ENCODE assay signal across 12 cellular contexts in the genomic region with DNA sequence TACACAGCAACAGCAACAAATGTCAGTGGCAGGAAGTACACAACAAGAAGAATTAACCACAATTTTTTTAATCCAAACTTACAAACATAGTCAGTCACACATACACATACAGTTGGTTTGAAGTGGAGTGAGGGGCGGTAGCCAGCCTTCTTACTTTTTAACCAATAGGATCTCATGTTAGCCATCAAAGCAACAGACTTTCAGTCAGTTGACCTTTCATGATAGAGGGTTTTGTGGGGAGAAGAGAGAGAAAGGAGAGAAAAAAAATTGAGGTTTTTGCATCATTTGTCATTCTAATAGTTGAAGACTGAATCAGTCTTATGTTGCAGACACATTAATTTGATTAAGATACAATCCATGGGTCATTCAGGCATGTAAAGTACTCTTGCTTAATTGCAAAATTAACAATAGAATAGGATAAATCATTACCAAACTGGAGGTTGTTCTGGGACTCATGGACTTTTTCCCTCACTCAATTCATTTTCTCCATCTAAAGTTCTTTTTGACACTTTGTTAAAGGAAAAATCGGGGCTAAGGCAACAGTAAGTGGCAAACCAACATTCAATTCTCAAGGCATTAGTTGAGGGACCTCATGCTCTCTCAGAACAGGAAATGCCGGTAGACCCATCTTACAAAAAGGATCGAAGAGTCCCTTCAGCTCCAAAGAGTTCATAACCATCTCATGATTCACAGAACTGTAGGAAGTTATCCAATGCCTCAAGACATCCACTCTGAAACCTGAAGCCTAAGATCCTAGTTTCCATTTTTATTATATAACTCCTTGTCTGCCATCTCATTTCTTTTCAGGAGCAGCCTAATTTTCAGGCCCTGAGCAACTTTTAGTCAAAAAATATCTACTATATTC.
DNase-seq lines count a peak whose midpoint lies in the region; ATAC-seq and TF ChIP-seq lines count a peak whose summit lies in the region.
"Had no signal": no experiment of that assay in that cellular context is flagged by ENCODE, and none has a peak within 500 bp of the region (broad histone marks: within the 10 kb centered on the region; RNA-seq: fewer than 3 reads in every experiment).

No MANE protein-coding gene starts in this region.

- H3K4me3 ChIP-seq in BJ (ENCODE audit: low read depth, low read length) = no peak overlapping the region
- H3K4me3 ChIP-seq: SK-N-MC, skin epidermis had no signal

- DNase-seq in BJ (ENCODE audit: low read depth) (peak; percentile 44), HS-27A (ENCODE audit: low read depth) (peak; percentile 22), hepatic stellate cell (ENCODE audit: low spot score) (peak; percentile 14), NCI-H748 treated with DMSO at 0.1 percent for 48 hours (lab: John Stamatoyannopoulos, UW) (no peak), NCI-H2081 treated with DMSO at 0.1 percent for 48 hours (lab: John Stamatoyannopoulos, UW) (no peak), ecto neural progenitor cell (ENCODE audit: low spot score) (no peak)
- DNase-seq in activated T-helper 2 cell treated with anti-CD3 and anti-CD28 coated beads, Interferon-gamma antibody, Interleukin-2, Interleukin-4, amounts not matched to agents 10 μg/mL and 5 μg/mL and 100 μg/mL, durations not matched to agents 14 hours and 24 hours and 36 hours (ENCODE audit: low spot score) = no peak
- DNase-seq: endodermal cell, NCI-H524 had no signal

- no peaks in the 10 kb centered on the region for H3K9me3 Mint-ChIP-seq in activated T-helper 2 cell treated with anti-CD3 and anti-CD28 coated beads, Interferon-gamma antibody, Interleukin-2, Interleukin-4, amounts not matched to agents 10 μg/mL and 5 μg/mL and 100 μg/mL, durations not matched to agents 14 hours and 24 hours and 36 hours
- H3K9me3 Mint-ChIP-seq: endodermal cell had no signal

- no peaks in the 10 kb centered on the region for H3K36me3 ChIP-seq in BJ (ENCODE audit: control insufficient read depth, insufficient read depth, low read length)

- peak overlapping the region; percentile 77 for H3K27ac Mint-ChIP-seq in activated T-helper 2 cell treated with anti-CD3 and anti-CD28 coated beads, Interferon-gamma antibody, Interleukin-2, Interleukin-4, amounts not matched to agents 10 μg/mL and 5 μg/mL and 100 μg/mL, durations not matched to agents 14 hours and 24 hours and 36 hours
- H3K27ac Mint-ChIP-seq: endodermal cell had no signal

- no peak for ATAC-seq in HG03039 (IDR thresholded peaks at IDR 0.05; ENCODE audit: unreplicated experiment)

- H3K27me3 Mint-ChIP-seq in activated T-helper 2 cell treated with anti-CD3 and anti-CD28 coated beads, Interferon-gamma antibody, Interleukin-2, Interleukin-4, amounts not matched to agents 10 μg/mL and 5 μg/mL and 100 μg/mL, durations not matched to agents 14 hours and 24 hours and 36 hours (ENCODE audit: low read depth) = no peaks in the 10 kb centered on the region

- no peaks in the 10 kb centered on the region for H3K27me3 ChIP-seq in BJ (ENCODE audit: control insufficient read depth, insufficient read depth, low read length)

- H3K4me1 Mint-ChIP-seq in activated T-helper 2 cell treated with anti-CD3 and anti-CD28 coated beads, Interferon-gamma antibody, Interleukin-2, Interleukin-4, amounts not matched to agents 10 μg/mL and 5 μg/mL and 100 μg/mL, durations not matched to agents 14 hours and 24 hours and 36 hours (ENCODE audit: low read depth) = peaks cover 70% of the 10 kb centered on the region

- CTCF ChIA-PET in BJ (lab: Yijun Ruan, JAX) = no interaction called here

- peak overlapping the region; percentile 35 for H3K4me3 Mint-ChIP-seq in activated T-helper 2 cell treated with anti-CD3 and anti-CD28 coated beads, Interferon-gamma antibody, Interleukin-2, Interleukin-4, amounts not matched to agents 10 μg/mL and 5 μg/mL and 100 μg/mL, durations not matched to agents 14 hours and 24 hours and 36 hours (ENCODE audit: low read depth)
- H3K4me3 Mint-ChIP-seq: endodermal cell had no signal

- no peak for TF ChIP-seq CTCF in BJ (IDR thresholded peaks at IDR 0.05; ENCODE audit: insufficient read depth, low read depth, low read length)

- intact Hi-C loops in activated T-helper 2 cell treated with anti-CD3 and anti-CD28 coated beads, Interferon-gamma antibody, Interleukin-2, Interleukin-4, amounts not matched to agents 10 μg/mL and 5 μg/mL and 100 μg/mL, durations not matched to agents 14 hours and 24 hours and 36 hours (cut with micrococcal nuclease) = loop anchor here (1.0 to 10.0 kb wide), 4 partner anchors 19 to 960 kb away; a partner anchor contains a TSS

- POLR2A ChIA-PET in BJ (lab: Charles Lee) = no interaction called here

- no peaks in the 10 kb centered on the region for H3K36me3 Mint-ChIP-seq in activated T-helper 2 cell treated with anti-CD3 and anti-CD28 coated beads, Interferon-gamma antibody, Interleukin-2, Interleukin-4, amounts not matched to agents 10 μg/mL and 5 μg/mL and 100 μg/mL, durations not matched to agents 14 hours and 24 hours and 36 hours (ENCODE audit: low read depth)

Comparison
In these comparisons a context has a peak if more than half of its experiments do, and no peak if none do; other contexts are left out.
1. DNase-seq: peak in BJ (single experiment), HS-27A (single experiment) and hepatic stellate cell (single experiment); none in activated T-helper 2 cell treated with anti-CD3 and anti-CD28 coated beads, Interferon-gamma antibody, Interleukin-2, Interleukin-4, amounts not matched to agents 10 μg/mL and 5 μg/mL and 100 μg/mL, durations not matched to agents 14 hours and 24 hours and 36 hours (single experiment), NCI-H748 treated with DMSO at 0.1 percent for 48 hours (single experiment), NCI-H2081 treated with DMSO at 0.1 percent for 48 hours (single experiment) and ecto neural progenitor cell (single experiment).